In genomic region chr18:13278231-13278630, GRCh38 we compare ENCODE assay signal across 24 cellular contexts. TPM values are rescaled to one million over a fixed set of nuclear protein-coding genes. Genes with fewer than 3 reads are reported as not detected.
DNase-seq lines count a peak whose midpoint lies in the region; ATAC-seq, FAIRE-seq and TF ChIP-seq lines count a peak whose summit lies in the region.
"Had no signal": no experiment of that assay in that cellular context is flagged by ENCODE, and none has a peak within 500 bp of the region (broad histone marks: within the 10 kb centered on the region; RNA-seq: fewer than 3 reads in every experiment).

No MANE protein-coding gene starts in this region.

- POLR2A ChIA-PET in activated CD4-positive, alpha-beta memory T cell treated with anti-CD3 and anti-CD28 coated beads for 36 hours (lab: Charles Lee) = interaction anchor here (1.5 to 6.1 kb wide), 2 partner anchors 12 to 103 kb away, joined by 5 to 42 read pairs; no protein-coding TSS in a partner anchor

- ATAC-seq in natural killer cell = no peak
- ATAC-seq: SK-N-SH treated with all-trans-retinoic acid at 6 μM for 48 hours had no signal

- DNase-seq in activated T-cell treated with anti-CD3 and anti-CD28 coated beads, Interleukin-2, amount 50 U/mL, for 24 hours = peak; percentile 26
- no peak for DNase-seq in activated T-cell treated with anti-CD3 and anti-CD28 coated beads for 4 hours
- no peak for DNase-seq in activated CD4-positive, alpha-beta memory T cell treated with anti-CD3 and anti-CD28 coated beads for 36 hours
- DNase-seq in bronchial epithelial cell (ENCODE audit: low read depth) = no peak
- peak; percentile 42 for DNase-seq in posterior vena cava (ENCODE audit: low spot score)
- DNase-seq in NCI-H226 = no peak
- DNase-seq in activated CD8-positive, alpha-beta memory T cell treated with anti-CD3 and anti-CD28 coated beads for 24 hours = no peak
- DNase-seq in natural killer cell = no peak
- DNase-seq: activated CD4-positive, alpha-beta T cell treated with anti-CD3 and anti-CD28 coated beads, Interleukin-2, amount 50 U/mL, for 4 hours; COR-L47; H7; left ventricle myocardium inferior; naive B cell; NCI-H1092; NCI-H1694 treated with DMSO at 0.1 percent for 48 hours; NCI-H510A treated with DMSO at 0.1 percent for 48 hours; T-helper 9 cell; WERI-Rb-1 had no signal

- peak overlapping the region; percentile 92 for H3K27ac Mint-ChIP-seq in activated T-cell treated with anti-CD3 and anti-CD28 coated beads, Interleukin-2, amount 50 U/mL, for 24 hours
- H3K27ac Mint-ChIP-seq in activated CD4-positive, alpha-beta memory T cell treated with anti-CD3 and anti-CD28 coated beads for 36 hours = peak overlapping the region; percentile 53
- no peak overlapping the region for H3K27ac Mint-ChIP-seq in natural killer cell
- H3K27ac Mint-ChIP-seq: type B pancreatic cell had no signal

- no peaks in the 10 kb centered on the region for H3K36me3 ChIP-seq in bronchial epithelial cell (ENCODE audit: control insufficient read depth, insufficient read depth, low read length)
- H3K36me3 ChIP-seq: WERI-Rb-1 had no signal

- no peaks in the 10 kb centered on the region for H3K27me3 ChIP-seq in bronchial epithelial cell (ENCODE audit: control insufficient read depth, insufficient read depth, low read length)
- H3K27me3 ChIP-seq: dorsolateral prefrontal cortex had no signal

- no peaks in the 10 kb centered on the region for H3K9me3 Mint-ChIP-seq in activated T-cell treated with anti-CD3 and anti-CD28 coated beads, Interleukin-2, amount 50 U/mL, for 24 hours
- no peaks in the 10 kb centered on the region for H3K9me3 Mint-ChIP-seq in activated CD4-positive, alpha-beta memory T cell treated with anti-CD3 and anti-CD28 coated beads for 36 hours
- no peaks in the 10 kb centered on the region for H3K9me3 Mint-ChIP-seq in natural killer cell
- H3K9me3 Mint-ChIP-seq: type B pancreatic cell had no signal

- no peaks in the 10 kb centered on the region for H3K27me3 Mint-ChIP-seq in activated T-cell treated with anti-CD3 and anti-CD28 coated beads, Interleukin-2, amount 50 U/mL, for 24 hours
- peaks cover 1% of the 10 kb centered on the region for H3K27me3 Mint-ChIP-seq in activated CD4-positive, alpha-beta memory T cell treated with anti-CD3 and anti-CD28 coated beads for 36 hours
- H3K27me3 Mint-ChIP-seq in natural killer cell (ENCODE audit: low read depth in 2 of 2) = peaks cover 0 to 4% of the 10 kb centered on the region in 2 donors
- H3K27me3 Mint-ChIP-seq: B cell had no signal

- peak; percentile 23 for FAIRE-seq in bronchial epithelial cell (lab: Jason Lieb, UNC)
- FAIRE-seq: G401.6, GM19239 had no signal

- CTCF ChIA-PET in activated CD4-positive, alpha-beta memory T cell treated with anti-CD3 and anti-CD28 coated beads for 36 hours (lab: Charles Lee) = interaction anchor here (0.6 to 2.1 kb wide), 5 partner anchors 8 to 98 kb away, joined by 3 to 9 read pairs (median 7); no protein-coding TSS in a partner anchor

- no peak for TF ChIP-seq CTCF in bronchial epithelial cell (IDR thresholded peaks at IDR 0.05; ENCODE audit: insufficient read depth, low read length, severe bottlenecking)
- TF ChIP-seq CTCF in natural killer cell (IDR thresholded peaks at IDR 0.05) = no peak

- peaks cover 90% of the 10 kb centered on the region for H3K4me1 Mint-ChIP-seq in activated T-cell treated with anti-CD3 and anti-CD28 coated beads, Interleukin-2, amount 50 U/mL, for 24 hours (ENCODE audit: low read depth)
- peaks cover 78% of the 10 kb centered on the region for H3K4me1 Mint-ChIP-seq in activated CD4-positive, alpha-beta memory T cell treated with anti-CD3 and anti-CD28 coated beads for 36 hours (ENCODE audit: low read depth)
- H3K4me1 Mint-ChIP-seq in natural killer cell = no peaks in the 10 kb centered on the region

- no peak overlapping the region for H3K4me3 ChIP-seq in bronchial epithelial cell (ENCODE audit: low read depth, low read length)
- H3K4me3 ChIP-seq: left ventricle myocardium inferior had no signal

- H3K36me3 Mint-ChIP-seq in activated T-cell treated with anti-CD3 and anti-CD28 coated beads, Interleukin-2, amount 50 U/mL, for 24 hours (ENCODE audit: low read depth) = peaks cover 30% of the 10 kb centered on the region
- H3K36me3 Mint-ChIP-seq in activated CD4-positive, alpha-beta memory T cell treated with anti-CD3 and anti-CD28 coated beads for 36 hours = peaks cover 6% of the 10 kb centered on the region
- no peaks in the 10 kb centered on the region for H3K36me3 Mint-ChIP-seq in natural killer cell
- H3K36me3 Mint-ChIP-seq: naive B cell, type B pancreatic cell had no signal

- intact Hi-C loops in activated CD4-positive, alpha-beta memory T cell treated with anti-CD3 and anti-CD28 coated beads for 36 hours (cut with micrococcal nuclease) = no loop called here
- intact Hi-C loops in posterior vena cava (cut with DNase I) (no loop called here), natural killer cell (cut with micrococcal nuclease) (no loop called here)

- peak overlapping the region; percentile 43 for H3K4me3 Mint-ChIP-seq in activated T-cell treated with anti-CD3 and anti-CD28 coated beads, Interleukin-2, amount 50 U/mL, for 24 hours
- peak overlapping the region; percentile 14 for H3K4me3 Mint-ChIP-seq in activated CD4-positive, alpha-beta memory T cell treated with anti-CD3 and anti-CD28 coated beads for 36 hours
- H3K4me3 Mint-ChIP-seq in natural killer cell = no peak overlapping the region
- H3K4me3 Mint-ChIP-seq: type B pancreatic cell had no signal

RNA-seq across cellular contexts. Expression of gene LDLRAD4, which starts 59.7 kb away (rescaled TPM):
- total RNA-seq in activated CD4-positive, alpha-beta memory T cell treated with anti-CD3 and anti-CD28 coated beads for 36 hours = 10 to 100 TPM; 28.4 to 30.1 TPM
- total RNA-seq in bronchial epithelial cell (not detected in 2 replicates), posterior vena cava (10 to 100 TPM; 52.3 to 74.8 TPM), natural killer cell (10 to 100 TPM; 24.0 to 36.3 (median 29.2) TPM)

Comparison
In these comparisons a context has a peak if more than half of its experiments do, and no peak if none do; other contexts are left out.
1. DNase-seq: peak in activated T-cell treated with anti-CD3 and anti-CD28 coated beads, Interleukin-2, amount 50 U/mL, for 24 hours (single experiment) and posterior vena cava (single experiment); none in activated T-cell treated with anti-CD3 and anti-CD28 coated beads for 4 hours (single experiment), activated CD4-positive, alpha-beta memory T cell treated with anti-CD3 and anti-CD28 coated beads for 36 hours (single experiment), bronchial epithelial cell (single experiment), NCI-H226 (single experiment), activated CD8-positive, alpha-beta memory T cell treated with anti-CD3 and anti-CD28 coated beads for 24 hours (single experiment) and natural killer cell (single experiment).
2. H3K27ac Mint-ChIP-seq: peak in activated T-cell treated with anti-CD3 and anti-CD28 coated beads, Interleukin-2, amount 50 U/mL, for 24 hours (single experiment) and activated CD4-positive, alpha-beta memory T cell treated with anti-CD3 and anti-CD28 coated beads for 36 hours (single experiment); none in natural killer cell (0 of 2).
3. RNA of gene LDLRAD4, which starts 59.7 kb away (total RNA-seq): 52.3 to 74.8 TPM in posterior vena cava, 28.4 to 30.1 TPM in activated CD4-positive, alpha-beta memory T cell treated with anti-CD3 and anti-CD28 coated beads for 36 hours and 24.0 to 36.3 TPM in natural killer cell; not detected in bronchial epithelial cell; every median in the first group is over 10 times any median in the second.